Comparison of ENCODE assay signal across 8 cellular contexts in genomic region chr1:169892176-169892818, GRCh38.
A peak's percentile ranks its signal among the peaks of the same experiment; 100 is the strongest.
DNase-seq lines count a peak whose midpoint lies in the region; TF ChIP-seq lines count a peak whose summit lies in the region.

No MANE protein-coding gene starts in this region.

- no peak overlapping the region for H3K27ac ChIP-seq in SK-N-MC

- peak overlapping the region; percentile 92 for H3K9ac ChIP-seq in SK-N-MC (ENCODE audit: insufficient read length)

- peak overlapping the region; percentile 95 for H3K4me3 ChIP-seq in GM12864 (ENCODE audit: low read depth, low read length)
- peak overlapping the region; percentile 84 for H3K4me3 ChIP-seq in SK-N-MC
- peak overlapping the region; percentile 86 for H3K4me3 ChIP-seq in fibroblast of mammary gland (ENCODE audit: control insufficient read depth, low read depth, low read length)
- peak overlapping the region; percentile 85 for H3K4me3 ChIP-seq in skeletal muscle cell (ENCODE audit: low read depth, low read length)

- no peaks in the 10 kb centered on the region for H3K9me3 ChIP-seq in SK-N-MC (ENCODE audit: low read depth, low read length)

- TF ChIP-seq CTCF in GM12864 (IDR thresholded peaks at IDR 0.05; ENCODE audit: low read depth, low read length, missing control alignments) (no peak), fibroblast of mammary gland (conservative IDR thresholded peaks at IDR 0.05; ENCODE audit: control insufficient read depth, insufficient read depth, low read depth, low read length) (no peak)

- no peaks in the 10 kb centered on the region for H3K36me3 ChIP-seq in SK-N-MC (ENCODE audit: insufficient read depth, low read length)

- DNase-seq in GM12864 (ENCODE audit: low read depth): no peak
- no peak for DNase-seq in SK-N-MC (ENCODE audit: low read depth, low spot score)
- DNase-seq in fibroblast of mammary gland (ENCODE audit: low read depth): no peak
- no peak for DNase-seq in skeletal muscle cell (ENCODE audit: low read depth)
- no peak for DNase-seq in glomerular visceral epithelial cell (ENCODE audit: extremely low spot score)
- DNase-seq in NCI-H2227 (lab: John Stamatoyannopoulos, UW; ENCODE audit: unreplicated experiment): no peak
- DNase-seq in GF-D8 (lab: John Stamatoyannopoulos, UW): no peak
- no peak for DNase-seq in stimulated activated naive CD4-positive, alpha-beta T cell (lab: John Stamatoyannopoulos, UW)
